23 cellular contexts compared by ENCODE assay signal in the genomic region with DNA sequence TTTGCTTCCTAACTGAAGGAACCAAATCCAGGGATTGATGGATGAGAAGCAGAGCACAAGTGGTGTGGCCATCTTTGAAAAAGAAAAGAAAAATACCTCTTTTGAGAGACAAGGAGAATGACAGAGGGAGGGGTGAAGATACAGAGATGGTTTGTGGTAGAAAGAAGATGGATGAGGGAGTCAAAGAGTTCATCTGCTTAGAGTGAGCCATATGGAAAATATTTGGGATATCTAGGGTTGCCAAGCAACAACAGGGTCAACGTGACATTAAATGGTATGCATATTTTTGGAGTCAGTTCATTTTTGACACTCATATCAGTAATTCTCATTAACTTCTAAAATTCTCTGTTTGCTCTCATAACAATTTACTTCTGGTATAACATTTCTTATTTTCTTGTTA. TPM values are rescaled to one million over a fixed set of nuclear protein-coding genes. Genes with fewer than 3 reads are reported as not detected.
DNase-seq lines count a peak whose midpoint lies in the region; FAIRE-seq and TF ChIP-seq lines count a peak whose summit lies in the region.
"Had no signal": no experiment of that assay in that cellular context is flagged by ENCODE, and none has a peak within 500 bp of the region (broad histone marks: within the 10 kb centered on the region; RNA-seq: fewer than 3 reads in every experiment).

No MANE protein-coding gene starts in this region.

- POLR2A ChIA-PET in endothelial cell of umbilical vein (lab: Charles Lee), result no interaction called here

- H3K79me2 ChIP-seq in MM.1S (ENCODE audit: low read length) (peaks cover 84% of the 10 kb centered on the region), endothelial cell of umbilical vein (ENCODE audit: control insufficient read depth, insufficient read depth, low read length) (peaks cover 81% of the 10 kb centered on the region), neural progenitor cell (ENCODE audit: low read depth) (peaks cover 51% of the 10 kb centered on the region)

- H3K36me3 ChIP-seq in MM.1S (replicated peaks; ENCODE audit: insufficient read depth, low read length), result peaks cover 16% of the 10 kb centered on the region
- H3K36me3 ChIP-seq in endothelial cell of umbilical vein (ENCODE audit: control insufficient read depth in 2 of 2, extremely low read depth in 1 of 2, insufficient read depth in 2 of 2, low read length in 2 of 2), result peaks cover 6 to 24% of the 10 kb centered on the region in 2 experiments
- H3K36me3 ChIP-seq in muscle layer of duodenum (ENCODE audit: control insufficient read depth in 1 of 2, insufficient read depth in 2 of 2, low read length in 2 of 2), result peaks cover 14 to 29% of the 10 kb centered on the region in 2 donors
- peaks cover 77% of the 10 kb centered on the region for H3K36me3 ChIP-seq in WERI-Rb-1
- H3K36me3 ChIP-seq in neural progenitor cell, result no peaks in the 10 kb centered on the region
- H3K36me3 ChIP-seq: breast epithelium had no signal

- CTCF ChIA-PET in endothelial cell of umbilical vein (lab: Charles Lee), result interaction anchor here (0.9 to 2.4 kb wide), 2 partner anchors 63 to 156 kb away, joined by 3 to 12 read pairs; no protein-coding TSS in a partner anchor

- H2AFZ ChIP-seq in MM.1S (ENCODE audit: low read length) (no peak overlapping the region), endothelial cell of umbilical vein (ENCODE audit: low read depth, low read length) (no peak overlapping the region), neural progenitor cell (replicated peaks) (no peak overlapping the region)

- no peaks in the 10 kb centered on the region for H3K9me3 Mint-ChIP-seq in neural progenitor cell
- H3K9me3 Mint-ChIP-seq: activated naive CD8-positive, alpha-beta T cell treated with anti-CD3 and anti-CD28 coated beads, Interleukin-2, amount 10 ng/mL, durations not matched to agents 7 days and 5 days; activated T-helper 17 cell treated with anti-CD3 and anti-CD28 coated beads, Interleukin-2, amount 50 U/mL, for 72 hours; dendritic cell treated with granulocyte-macrophage colony-stimulating factor and Interleukin-4, amounts not matched to agents 40 ng/mL and 50 ng/mL, for 4 days; neural crest cell had no signal

- H3K27ac ChIP-seq in MM.1S (ENCODE audit: low read length), result peak overlapping the region; percentile 6; the same call in 1 of the 2 replicates
- peak overlapping the region; percentile 12 for H3K27ac ChIP-seq in endothelial cell of umbilical vein (ENCODE audit: insufficient read depth, low read depth, low read length)
- peak overlapping the region; percentile 25 for H3K27ac ChIP-seq in muscle layer of duodenum (ENCODE audit: low read length)
- H3K27ac ChIP-seq in WERI-Rb-1, result no peak overlapping the region
- H3K27ac ChIP-seq in caudate nucleus (ENCODE audit: low read depth, low read length), result no peak overlapping the region
- no peak overlapping the region for H3K27ac ChIP-seq in neural progenitor cell
- H3K27ac ChIP-seq: breast epithelium, left lung, VCaP had no signal

- dilution Hi-C loops in endothelial cell of umbilical vein (cut with MboI; ENCODE audit: extremely low pct_ligation_motif_present, low sequenced_read_pairs), result no loop called here

- intact Hi-C loops in endothelial cell of umbilical vein (cut with micrococcal nuclease), result no loop called here

- H3K9ac ChIP-seq in MM.1S (ENCODE audit: low read length), result no peak overlapping the region
- H3K9ac ChIP-seq in endothelial cell of umbilical vein (replicated peaks; ENCODE audit: extremely low read depth, insufficient read depth, low read length), result no peak overlapping the region
- no peak overlapping the region for H3K9ac ChIP-seq in neural progenitor cell

- H3K27me3 Mint-ChIP-seq in neural progenitor cell (ENCODE audit: insufficient read depth, low read depth), result no peaks in the 10 kb centered on the region
- H3K27me3 Mint-ChIP-seq: activated naive CD8-positive, alpha-beta T cell treated with anti-CD3 and anti-CD28 coated beads, Interleukin-2, amount 10 ng/mL, durations not matched to agents 7 days and 5 days; activated T-helper 17 cell treated with anti-CD3 and anti-CD28 coated beads, Interleukin-2, amount 50 U/mL, for 72 hours; dendritic cell treated with granulocyte-macrophage colony-stimulating factor and Interleukin-4, amounts not matched to agents 40 ng/mL and 50 ng/mL, for 4 days had no signal

- no peaks in the 10 kb centered on the region for H3K9me2 ChIP-seq in MM.1S (replicated peaks; ENCODE audit: insufficient read depth, low read length)

- H3K4me1 ChIP-seq in MM.1S (ENCODE audit: low read length) (peaks cover 14% of the 10 kb centered on the region), endothelial cell of umbilical vein (ENCODE audit: control insufficient read depth, extremely low read depth, insufficient read depth, low read length) (no peaks in the 10 kb centered on the region), muscle layer of duodenum (ENCODE audit: control insufficient read depth in 1 of 2, insufficient read depth in 2 of 2, low read length in 2 of 2) (peaks cover 4 to 30% of the 10 kb centered on the region in 2 donors), neural progenitor cell (no peaks in the 10 kb centered on the region)
- H3K4me1 ChIP-seq: breast epithelium had no signal

- no peak overlapping the region for H3K4me3 Mint-ChIP-seq in neural progenitor cell
- H3K4me3 Mint-ChIP-seq: activated naive CD8-positive, alpha-beta T cell treated with anti-CD3 and anti-CD28 coated beads, Interleukin-2, amount 10 ng/mL, durations not matched to agents 7 days and 5 days; activated T-helper 17 cell treated with anti-CD3 and anti-CD28 coated beads, Interleukin-2, amount 50 U/mL, for 72 hours; dendritic cell treated with granulocyte-macrophage colony-stimulating factor and Interleukin-4, amounts not matched to agents 40 ng/mL and 50 ng/mL, for 4 days; neural crest cell had no signal

- no TSS peak for BruUV-seq in endothelial cell of umbilical vein (replicated peaks; lab: Mats Ljungman, UMichigan)

- TF ChIP-seq CTCF in MM.1S (IDR thresholded peaks at IDR 0.05; ENCODE audit: low read length) (no peak), endothelial cell of umbilical vein (IDR thresholded peaks at IDR 0.05; ENCODE audit: extremely low read depth in 1 of 2, insufficient read depth in 1 of 2, low read depth in 1 of 2, low read length in 2 of 2) (no peak), WERI-Rb-1 (IDR thresholded peaks at IDR 0.05; ENCODE audit: low read depth, low read length) (no peak), neural progenitor cell (IDR thresholded peaks at IDR 0.05) (no peak)

- H3K4me3 ChIP-seq in MM.1S (ENCODE audit: low read length) (no peak overlapping the region), endothelial cell of umbilical vein (replicated peaks in 1 of 3; ENCODE audit: insufficient read depth in 1 of 3, low read depth in 1 of 3, low read length in 3 of 3) (no peak overlapping the region), muscle layer of duodenum (ENCODE audit: low read depth in 1 of 2, low read length in 2 of 2) (no peak overlapping the region), WERI-Rb-1 (ENCODE audit: low read depth, low read length) (no peak overlapping the region), neural progenitor cell (no peak overlapping the region)
- H3K4me3 ChIP-seq: breast epithelium, left lung, MG63, transverse colon had no signal

- TF ChIP-seq POLR2A in endothelial cell of umbilical vein (IDR thresholded peaks at IDR 0.05; ENCODE audit: low read depth, low read length), result no peak

- H3K27me3 ChIP-seq in MM.1S (replicated peaks; ENCODE audit: insufficient read depth, low read length), result no peaks in the 10 kb centered on the region
- no peaks in the 10 kb centered on the region for H3K27me3 ChIP-seq in endothelial cell of umbilical vein (ENCODE audit: control insufficient read depth in 2 of 2, insufficient read depth in 2 of 2, low read length in 2 of 2)
- H3K27me3 ChIP-seq in muscle layer of duodenum (ENCODE audit: low read depth, low read length), result no peaks in the 10 kb centered on the region
- H3K27me3 ChIP-seq in WERI-Rb-1 (ENCODE audit: insufficient read depth, low read depth, severe bottlenecking), result no peaks in the 10 kb centered on the region
- H3K27me3 ChIP-seq in neural progenitor cell, result no peaks in the 10 kb centered on the region
- H3K27me3 ChIP-seq: breast epithelium, left lung, MG63, transverse colon had no signal

- H3K4me1 Mint-ChIP-seq in neural progenitor cell, result peaks cover 3% of the 10 kb centered on the region
- H3K4me1 Mint-ChIP-seq: neural crest cell had no signal

- H3K9me3 ChIP-seq in MM.1S (replicated peaks; ENCODE audit: insufficient read depth, low read length) (no peaks in the 10 kb centered on the region), endothelial cell of umbilical vein (replicated peaks; ENCODE audit: control insufficient read depth, insufficient read depth, low read length) (no peaks in the 10 kb centered on the region), muscle layer of duodenum (ENCODE audit: control insufficient read depth in 1 of 2, low read length in 2 of 2) (no peaks in the 10 kb centered on the region), WERI-Rb-1 (ENCODE audit: severe bottlenecking) (no peaks in the 10 kb centered on the region), neural progenitor cell (ENCODE audit: low read depth) (no peaks in the 10 kb centered on the region)
- H3K9me3 ChIP-seq: breast epithelium, left lung, MG63, transverse colon had no signal

- peaks cover 14% of the 10 kb centered on the region for H3K36me3 Mint-ChIP-seq in neural progenitor cell

- DNase-seq in EL (peak; percentile 75), MM.1S (no peak), endothelial cell of umbilical vein (ENCODE audit: low read depth, low spot score) (no peak), WERI-Rb-1 (no peak), caudate nucleus (lab: John Stamatoyannopoulos, UW) (no peak), neural progenitor cell (ENCODE audit: low spot score) (no peak)
- no peak for DNase-seq in stimulated activated CD4-positive, alpha-beta T cell treated with anti-CD3 and anti-CD28 coated beads, Interleukin-15, amount 100 ng/mL, for 24 hours
- DNase-seq: activated CD4-positive, alpha-beta T cell treated with anti-CD3 and anti-CD28 coated beads, Interleukin-2, amount 50 U/mL, for 1 hour; activated naive CD8-positive, alpha-beta T cell treated with anti-CD3 and anti-CD28 coated beads, Interleukin-2, amount 10 ng/mL, durations not matched to agents 7 days and 5 days; COR-L47; DND-41; left lung; MG63; SHP77; stimulated activated naive CD4-positive, alpha-beta T cell treated with Interleukin-2 at 50 U/mL for 16 hours; transverse colon had no signal

- H3K27ac Mint-ChIP-seq in neural progenitor cell, result no peak overlapping the region
- H3K27ac Mint-ChIP-seq: activated naive CD8-positive, alpha-beta T cell treated with anti-CD3 and anti-CD28 coated beads, Interleukin-2, amount 10 ng/mL, durations not matched to agents 7 days and 5 days; activated T-helper 17 cell treated with anti-CD3 and anti-CD28 coated beads, Interleukin-2, amount 50 U/mL, for 72 hours; dendritic cell treated with granulocyte-macrophage colony-stimulating factor and Interleukin-4, amounts not matched to agents 40 ng/mL and 50 ng/mL, for 4 days had no signal

- no peaks in the 10 kb centered on the region for H3K9me1 ChIP-seq in endothelial cell of umbilical vein (replicated peaks; ENCODE audit: control insufficient read depth, extremely low read depth, insufficient read depth, low read length)

- H3F3A ChIP-seq in MM.1S (ENCODE audit: insufficient read depth, low read length) (peaks cover 10% of the 10 kb centered on the region), neural progenitor cell (ENCODE audit: low read depth) (peaks cover 18% of the 10 kb centered on the region)

- H3K4me2 ChIP-seq in MM.1S (ENCODE audit: low read depth, low read length) (no peak overlapping the region), endothelial cell of umbilical vein (ENCODE audit: insufficient read depth, low read length) (no peak overlapping the region), neural progenitor cell (no peak overlapping the region)

- H4K20me1 ChIP-seq in MM.1S (ENCODE audit: insufficient read depth, low read length) (peaks cover 9% of the 10 kb centered on the region; the same call in 1 of the 2 replicates), endothelial cell of umbilical vein (replicated peaks; ENCODE audit: control insufficient read depth, extremely low read depth, insufficient read depth, low read length) (peaks cover 8% of the 10 kb centered on the region), neural progenitor cell (ENCODE audit: low read depth) (peaks cover 12% of the 10 kb centered on the region)

- no peak for FAIRE-seq in endothelial cell of umbilical vein (lab: Jason Lieb, UNC)
- FAIRE-seq: HepG2 had no signal

RNA-seq across cellular contexts. Expression of a gene that starts 50.7 kb away (rescaled TPM):
- total RNA-seq in endothelial cell of umbilical vein, result 566 and 587 TPM in 2 replicates
- 105 and 122 TPM in 2 replicates for polyA plus RNA-seq in endothelial cell of umbilical vein
- polyA plus RNA-seq in endothelial cell of umbilical vein (2011; cell fraction: cytosol; rRNA removed), result 88.8 and 94.8 TPM in 2 replicates
- 706 and 748 TPM in 2 replicates for polyA plus RNA-seq in endothelial cell of umbilical vein (2011; cell fraction: nucleus; rRNA removed)
- 235 and 287 TPM in 2 replicates for polyA plus RNA-seq in endothelial cell of umbilical vein (2012)
- 720 and 782 TPM in 2 replicates for polyA minus RNA-seq in endothelial cell of umbilical vein
- polyA minus RNA-seq in endothelial cell of umbilical vein (2011; cell fraction: cytosol; rRNA and poly(A)+ RNA removed), result 48.2 TPM
- polyA minus RNA-seq in endothelial cell of umbilical vein (2011; cell fraction: nucleus; rRNA and poly(A)+ RNA removed), result 1,459 and 2,004 TPM in 2 replicates
- 203 and 222 TPM in 2 replicates for total RNA-seq in neural progenitor cell (ENCODE audit: low replicate concordance)

Comparison
In these comparisons a context has a peak if more than half of its experiments do, and no peak if none do; other contexts are left out.
1. H3K27ac ChIP-seq: peak in MM.1S (single experiment), endothelial cell of umbilical vein (single experiment) and muscle layer of duodenum (single experiment); none in WERI-Rb-1 (single experiment), caudate nucleus (single experiment) and neural progenitor cell (single experiment).